27 cellular contexts compared by ENCODE assay signal in the genomic region with DNA sequence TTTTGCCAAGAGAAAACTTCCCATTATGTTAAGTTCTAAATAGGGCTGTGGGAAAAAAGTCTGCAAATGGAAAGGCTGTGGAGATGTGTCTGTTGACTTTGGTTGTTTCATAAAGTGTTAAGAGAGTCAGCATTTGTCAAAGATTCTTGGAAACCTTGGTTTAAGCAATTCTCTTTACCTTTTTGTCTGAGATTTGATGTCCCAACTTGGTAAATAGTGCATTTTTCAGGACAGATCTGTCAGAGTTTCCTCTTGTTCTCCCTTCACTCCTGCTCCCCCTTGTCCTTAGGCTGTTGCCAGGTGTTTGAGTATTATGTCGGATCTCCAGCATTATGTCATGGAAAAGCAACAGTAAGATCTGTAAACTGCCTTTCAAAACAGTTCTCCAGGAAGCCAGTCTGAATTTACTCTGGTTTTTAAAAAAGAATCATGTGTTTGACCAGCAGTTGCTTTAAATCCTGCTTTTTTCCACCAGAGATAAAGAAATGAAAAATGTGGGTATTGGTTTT.
DNase-seq lines count a peak whose midpoint lies in the region; ATAC-seq, FAIRE-seq and TF ChIP-seq lines count a peak whose summit lies in the region.
"Had no signal": no experiment of that assay in that cellular context is flagged by ENCODE, and none has a peak within 500 bp of the region (broad histone marks: within the 10 kb centered on the region; RNA-seq: fewer than 3 reads in every experiment).

No MANE protein-coding gene starts in this region.

- no peak overlapping the region for H3K27ac Mint-ChIP-seq in activated naive CD4-positive, alpha-beta T cell treated with anti-CD3 and anti-CD28 coated beads, Interleukin-2, amount 50 U/mL, for 72 hours
- H3K27ac Mint-ChIP-seq: activated CD8-positive, alpha-beta T cell treated with anti-CD3 and anti-CD28 coated beads for 36 hours; activated naive CD8-positive, alpha-beta T cell treated with anti-CD3 and anti-CD28 coated beads for 36 hours; activated T-helper 17 cell treated with anti-CD3 and anti-CD28 coated beads, Interleukin-2, amount 50 U/mL, for 72 hours; CD8-positive, alpha-beta T cell; stimulated activated naive B cell treated with anti-CD40 and anti-IgM and Interleukin-4, amounts not matched to agents 10 μg/mL and 1 μg/mL and 100 μg/mL, for 72 hours had no signal

- DNase-seq in NCI-H510A treated with DMSO at 0.1 percent for 48 hours (lab: John Stamatoyannopoulos, UW) (peak; percentile 26), NCI-H510A (lab: John Stamatoyannopoulos, UW) (no peak), NCI-H69 (lab: John Stamatoyannopoulos, UW) (peak; percentile 75), endothelial cell of umbilical vein (ENCODE audit: low read depth, low spot score) (peak; percentile 80), vagina (ENCODE audit: extremely low spot score in 2 of 2) (no peak), BE2C (no peak), PC-9 (no peak)
- no peak for DNase-seq in activated naive CD4-positive, alpha-beta T cell treated with anti-CD3 and anti-CD28 coated beads, Interleukin-2, amount 50 U/mL, for 72 hours (ENCODE audit: low spot score in 2 of 2)
- DNase-seq: activated CD4-positive, alpha-beta T cell treated with anti-CD3 and anti-CD28 coated beads for 1 hour; activated CD8-positive, alpha-beta T cell treated with anti-CD3 and anti-CD28 coated beads for 36 hours; activated naive CD8-positive, alpha-beta T cell treated with anti-CD3 and anti-CD28 coated beads for 36 hours; aorta; CD8-positive, alpha-beta T cell; central memory CD4-positive, alpha-beta T cell; DMS 273 treated with DMSO at 0.1 percent for 48 hours; hypothalamus; mesendoderm; OCI-M1; stimulated activated CD4-positive, alpha-beta T cell treated with anti-CD3 and anti-CD28 coated beads, Interleukin-4, amount 100 ng/mL, for 4 hours; stimulated activated naive B cell treated with anti-CD40 and anti-IgM and Interleukin-4, amounts not matched to agents 10 μg/mL and 1 μg/mL and 100 μg/mL, for 72 hours; T-helper 2 cell had no signal

- POLR2A ChIA-PET in endothelial cell of umbilical vein (lab: Charles Lee) (no interaction called here), PC-9 (lab: Charles Lee; ENCODE audit: unreplicated experiment) (no interaction called here)

- H2AFZ ChIP-seq in endothelial cell of umbilical vein (ENCODE audit: low read depth, low read length) (peak overlapping the region; percentile 53), PC-9 (no peak overlapping the region)

- no peak for ATAC-seq in activated naive CD4-positive, alpha-beta T cell treated with anti-CD3 and anti-CD28 coated beads, Interleukin-2, amount 50 U/mL, for 72 hours
- ATAC-seq: A549; activated CD8-positive, alpha-beta T cell treated with anti-CD3 and anti-CD28 coated beads for 36 hours; activated T-helper 17 cell treated with anti-CD3 and anti-CD28 coated beads, Interleukin-2, amount 50 U/mL, for 72 hours; CD8-positive, alpha-beta T cell; gastroesophageal sphincter; left lobe of liver; Right ventricle myocardium inferior; sciatic nerve; stimulated activated naive B cell treated with anti-CD40 and anti-IgM and Interleukin-4, amounts not matched to agents 10 μg/mL and 1 μg/mL and 100 μg/mL, for 72 hours had no signal

- no peak overlapping the region for H3K9ac ChIP-seq in endothelial cell of umbilical vein (replicated peaks; ENCODE audit: extremely low read depth, insufficient read depth, low read length)

- no peaks in the 10 kb centered on the region for H3K9me3 Mint-ChIP-seq in activated naive CD4-positive, alpha-beta T cell treated with anti-CD3 and anti-CD28 coated beads, Interleukin-2, amount 50 U/mL, for 72 hours
- H3K9me3 Mint-ChIP-seq: activated CD8-positive, alpha-beta T cell treated with anti-CD3 and anti-CD28 coated beads for 36 hours; activated naive CD8-positive, alpha-beta T cell treated with anti-CD3 and anti-CD28 coated beads for 36 hours; activated T-helper 17 cell treated with anti-CD3 and anti-CD28 coated beads, Interleukin-2, amount 50 U/mL, for 72 hours; CD8-positive, alpha-beta T cell; stimulated activated naive B cell treated with anti-CD40 and anti-IgM and Interleukin-4, amounts not matched to agents 10 μg/mL and 1 μg/mL and 100 μg/mL, for 72 hours had no signal

- H3K27ac ChIP-seq in endothelial cell of umbilical vein (ENCODE audit: insufficient read depth, low read depth, low read length) (no peak overlapping the region), vagina (peak overlapping the region; percentile 72), PC-9 (no peak overlapping the region)

- peaks cover 44% of the 10 kb centered on the region for H3K4me1 ChIP-seq in endothelial cell of umbilical vein (ENCODE audit: control insufficient read depth, extremely low read depth, insufficient read depth, low read length)
- no peaks in the 10 kb centered on the region for H3K4me1 ChIP-seq in vagina
- no peaks in the 10 kb centered on the region for H3K4me1 ChIP-seq in BE2C
- peaks cover 28% of the 10 kb centered on the region for H3K4me1 ChIP-seq in PC-9 (replicated peaks; ENCODE audit: insufficient read depth)

- dilution Hi-C loops in endothelial cell of umbilical vein (cut with MboI; ENCODE audit: extremely low pct_ligation_motif_present, low sequenced_read_pairs) = no loop called here

- H3K9me2 ChIP-seq in PC-9 (ENCODE audit: insufficient read depth) = no peaks in the 10 kb centered on the region

- BruUV-seq in endothelial cell of umbilical vein (replicated peaks; lab: Mats Ljungman, UMichigan) (no TSS peak), PC-9 (replicated peaks; lab: Mats Ljungman, UMichigan) (no TSS peak)

- H3K9me1 ChIP-seq in endothelial cell of umbilical vein (replicated peaks; ENCODE audit: control insufficient read depth, extremely low read depth, insufficient read depth, low read length) = peaks cover 5% of the 10 kb centered on the region

- H3K4me3 ChIP-seq in endothelial cell of umbilical vein (replicated peaks in 1 of 3; ENCODE audit: insufficient read depth in 1 of 3, low read depth in 1 of 3, low read length in 3 of 3) = no peak overlapping the region
- no peak overlapping the region for H3K4me3 ChIP-seq in vagina
- H3K4me3 ChIP-seq in BE2C (ENCODE audit: low read depth, low read length) = no peak overlapping the region
- H3K4me3 ChIP-seq in PC-9 = no peak overlapping the region
- H3K4me3 ChIP-seq: A549, gastroesophageal sphincter had no signal

- no peak for TF ChIP-seq CTCF in endothelial cell of umbilical vein (IDR thresholded peaks at IDR 0.05; ENCODE audit: extremely low read depth in 1 of 2, insufficient read depth in 1 of 2, low read depth in 1 of 2, low read length in 2 of 2)
- no peak for TF ChIP-seq CTCF in vagina (IDR thresholded peaks at IDR 0.05)
- no peak for TF ChIP-seq CTCF in BE2C (IDR thresholded peaks at IDR 0.05; ENCODE audit: low read depth, low read length)
- TF ChIP-seq CTCF in PC-9 (conservative IDR thresholded peaks at IDR 0.05) = no peak

- H3K36me3 ChIP-seq in endothelial cell of umbilical vein (ENCODE audit: control insufficient read depth in 2 of 2, extremely low read depth in 1 of 2, insufficient read depth in 2 of 2, low read length in 2 of 2) (no peaks in the 10 kb centered on the region), vagina (no peaks in the 10 kb centered on the region), BE2C (no peaks in the 10 kb centered on the region), PC-9 (ENCODE audit: low read depth) (no peaks in the 10 kb centered on the region)
- H3K36me3 ChIP-seq: gastroesophageal sphincter had no signal

- FAIRE-seq in endothelial cell of umbilical vein (lab: Jason Lieb, UNC) = peak; percentile 40

- H3K79me2 ChIP-seq in endothelial cell of umbilical vein (ENCODE audit: control insufficient read depth, insufficient read depth, low read length) (no peaks in the 10 kb centered on the region), PC-9 (ENCODE audit: low read depth) (no peaks in the 10 kb centered on the region)

- CTCF ChIA-PET in endothelial cell of umbilical vein (lab: Charles Lee) = interaction anchor here (0.9 to 4.3 kb wide), 8 partner anchors 9 to 156 kb away, joined by 3 to 61 read pairs (median 6); partner anchors contain the start of gene ADAMTSL1
- CTCF ChIA-PET in PC-9 (lab: Charles Lee) = no interaction called here

- intact Hi-C loops in endothelial cell of umbilical vein (cut with micrococcal nuclease) (loop anchor here (5.0 kb wide), 1 partner anchor 237 kb away; no protein-coding TSS in a partner anchor), vagina (cut with DNase I) (no loop called here), PC-9 (cut with micrococcal nuclease; ENCODE audit: unreplicated experiment) (no loop called here)

- H3K9me3 ChIP-seq in endothelial cell of umbilical vein (replicated peaks; ENCODE audit: control insufficient read depth, insufficient read depth, low read length) (no peaks in the 10 kb centered on the region), vagina (no peaks in the 10 kb centered on the region), BE2C (no peaks in the 10 kb centered on the region), PC-9 (ENCODE audit: insufficient read depth, low read depth) (no peaks in the 10 kb centered on the region)
- H3K9me3 ChIP-seq: A549, gastroesophageal sphincter had no signal

- H4K20me1 ChIP-seq in endothelial cell of umbilical vein (replicated peaks; ENCODE audit: control insufficient read depth, extremely low read depth, insufficient read depth, low read length) (no peaks in the 10 kb centered on the region), PC-9 (ENCODE audit: insufficient read depth) (no peaks in the 10 kb centered on the region)

- H3K4me2 ChIP-seq in endothelial cell of umbilical vein (ENCODE audit: insufficient read depth, low read length) (no peak overlapping the region), PC-9 (no peak overlapping the region)

- no peaks in the 10 kb centered on the region for H3K36me3 Mint-ChIP-seq in activated naive CD4-positive, alpha-beta T cell treated with anti-CD3 and anti-CD28 coated beads, Interleukin-2, amount 50 U/mL, for 72 hours
- H3K36me3 Mint-ChIP-seq: activated naive CD8-positive, alpha-beta T cell treated with anti-CD3 and anti-CD28 coated beads for 36 hours; CD8-positive, alpha-beta T cell; stimulated activated naive B cell treated with anti-CD40 and anti-IgM and Interleukin-4, amounts not matched to agents 10 μg/mL and 1 μg/mL and 100 μg/mL, for 72 hours had no signal

- H3K27me3 ChIP-seq in endothelial cell of umbilical vein (ENCODE audit: control insufficient read depth in 2 of 2, insufficient read depth in 2 of 2, low read length in 2 of 2) = no peaks in the 10 kb centered on the region
- no peaks in the 10 kb centered on the region for H3K27me3 ChIP-seq in vagina
- no peaks in the 10 kb centered on the region for H3K27me3 ChIP-seq in BE2C
- H3K27me3 ChIP-seq in PC-9 (ENCODE audit: insufficient read depth, low read depth) = no peaks in the 10 kb centered on the region
- H3K27me3 ChIP-seq: gastroesophageal sphincter had no signal

- H3F3A ChIP-seq in PC-9 (ENCODE audit: insufficient read depth, low read depth) = peaks cover 24% of the 10 kb centered on the region; the same call in 1 of the 2 replicates

- TF ChIP-seq POLR2A in endothelial cell of umbilical vein (IDR thresholded peaks at IDR 0.05; ENCODE audit: low read depth, low read length) (no peak), vagina (IDR thresholded peaks at IDR 0.05) (no peak)

TF ChIP-seq in endothelial cell of umbilical vein, 7 proteins besides CTCF, POLR2A, EP300 and RAD21 (continues in another document):
- TF ChIP-seq GATA2 (IDR thresholded peaks at IDR 0.05; ENCODE audit: insufficient read depth, insufficient read length, low read depth, low read length) (no peak), FOS (IDR thresholded peaks at IDR 0.05; ENCODE audit: borderline replicate concordance, insufficient read depth, low read length) (no peak)

Comparison
In these comparisons a context has a peak if more than half of its experiments do, and no peak if none do; other contexts are left out.
1. DNase-seq: peak in NCI-H510A treated with DMSO at 0.1 percent for 48 hours (single experiment), NCI-H69 (single experiment) and endothelial cell of umbilical vein (single experiment); none in NCI-H510A (single experiment), vagina (0 of 2), BE2C (single experiment), PC-9 (0 of 2) and activated naive CD4-positive, alpha-beta T cell treated with anti-CD3 and anti-CD28 coated beads, Interleukin-2, amount 50 U/mL, for 72 hours (0 of 2).